Comparison of ENCODE assay signal across 14 cellular contexts in the genomic region with DNA sequence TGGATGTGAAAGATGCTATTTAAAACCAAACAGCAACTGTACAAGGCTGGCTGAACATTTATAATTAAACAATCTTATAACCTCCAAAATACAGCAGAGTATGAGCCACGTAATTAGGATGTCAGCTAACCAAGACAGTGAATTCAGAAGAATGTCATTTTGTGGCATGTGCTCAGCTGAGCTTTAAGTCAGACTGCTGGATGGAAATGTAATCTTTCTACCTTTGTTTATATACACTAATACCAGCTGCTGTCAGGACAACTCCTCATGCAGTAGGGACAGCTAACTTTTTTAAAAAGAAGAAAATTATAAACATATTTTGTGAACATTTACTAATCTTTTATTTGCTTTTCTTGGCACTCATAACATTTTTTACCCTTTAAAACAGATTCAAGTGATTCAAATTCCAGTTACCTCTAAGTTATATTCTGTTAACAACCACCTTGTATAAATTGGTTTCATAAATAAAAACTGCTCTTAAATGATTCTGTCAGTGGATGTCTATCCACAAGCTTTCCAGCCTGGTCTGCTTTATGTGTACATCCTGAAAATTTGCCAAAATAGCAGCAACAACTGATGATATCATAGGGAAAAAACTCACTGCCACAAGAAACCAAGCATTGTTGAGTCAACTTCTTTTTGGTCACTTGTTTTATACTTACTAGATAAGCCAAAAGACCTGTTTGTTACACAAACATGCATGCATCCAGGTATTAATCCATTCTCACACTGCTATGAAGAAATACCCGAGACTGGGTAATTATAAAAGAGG. TPM values are rescaled to one million over a fixed set of nuclear protein-coding genes. Genes with fewer than 3 reads are reported as not detected.
DNase-seq lines count a peak whose midpoint lies in the region; ATAC-seq and TF ChIP-seq lines count a peak whose summit lies in the region.
"Had no signal": no experiment of that assay in that cellular context is flagged by ENCODE, and none has a peak within 500 bp of the region (broad histone marks: within the 10 kb centered on the region; RNA-seq: fewer than 3 reads in every experiment).

No MANE protein-coding gene starts in this region.

- peak overlapping the region in 2 of 3 donors; percentile 16 to 47 for H3K27ac Mint-ChIP-seq in IgD-negative memory B cell
- H3K27ac Mint-ChIP-seq: B cell had no signal

- intact Hi-C loops in left lung (cut with DNase I) (no loop called here), thyroid gland (cut with DNase I) (no loop called here)

- TF ChIP-seq CTCF in AG04450 (IDR thresholded peaks at IDR 0.05; ENCODE audit: low read depth, low read length) = no peak
- no peak for TF ChIP-seq CTCF in choroid plexus epithelial cell (conservative IDR thresholded peaks at IDR 0.05; ENCODE audit: low read depth, low read length)
- no peak for TF ChIP-seq CTCF in left lung (IDR thresholded peaks at IDR 0.05)
- TF ChIP-seq CTCF in thyroid gland (IDR thresholded peaks at IDR 0.05) = no peak

- POLR2A ChIA-PET in AG04450 (lab: Yijun Ruan, JAX) = interaction anchor here (0.6 to 1.7 kb wide), 3 partner anchors 16 to 249 kb away, joined by 3 to 8 read pairs (median 5); no protein-coding TSS in a partner anchor

- TF ChIP-seq POLR2A in thyroid gland (IDR thresholded peaks at IDR 0.05) = no peak

- DNase-seq in AG04450 (ENCODE audit: low read depth, low spot score) (peak; percentile 79), choroid plexus epithelial cell (ENCODE audit: low read depth) (peak; percentile 92), left lung (no peak), thyroid gland (no peak), HUDEP-2 (lab: John Stamatoyannopoulos, UW; ENCODE audit: unreplicated experiment in 76 of 76) (no peak)
- DNase-seq: activated CD8-positive, alpha-beta memory T cell treated with anti-CD3 and anti-CD28 coated beads, Interleukin-2, amount 50 U/mL, for 4 hours; Kasumi-1; NCI-H2171 treated with DMSO at 0.1 percent for 48 hours had no signal

- ATAC-seq in left lung (peak; percentile 65), GM21576 (IDR thresholded peaks at IDR 0.05; ENCODE audit: unreplicated experiment) (no peak), GM21515 (IDR thresholded peaks at IDR 0.05; ENCODE audit: unreplicated experiment) (no peak)

- no peak overlapping the region for H3K4me3 Mint-ChIP-seq in IgD-negative memory B cell
- H3K4me3 Mint-ChIP-seq: B cell had no signal

- H3K9me3 Mint-ChIP-seq in IgD-negative memory B cell = no peaks in the 10 kb centered on the region

- no peaks in the 10 kb centered on the region for H3K27me3 Mint-ChIP-seq in IgD-negative memory B cell
- H3K27me3 Mint-ChIP-seq: B cell had no signal

- H3K4me1 ChIP-seq in left lung (peaks cover 7% of the 10 kb centered on the region in 2 donors), thyroid gland (peaks cover 0 to 6% of the 10 kb centered on the region in 2 donors)
- H3K4me1 ChIP-seq: HAP-1 had no signal

- H3K4me3 ChIP-seq in AG04450 (ENCODE audit: low read depth, low read length) = no peak overlapping the region
- H3K4me3 ChIP-seq in choroid plexus epithelial cell (ENCODE audit: low read depth, low read length) = no peak overlapping the region
- H3K4me3 ChIP-seq in left lung = no peak overlapping the region
- H3K4me3 ChIP-seq in thyroid gland (replicated peaks in 1 of 3) = no peak overlapping the region
- H3K4me3 ChIP-seq: HAP-1, thoracic aorta had no signal

- CTCF ChIA-PET in AG04450 (lab: Charles Lee) = interaction anchor here (1.5 to 2.5 kb wide), 2 partner anchors 249 to 299 kb away, joined by 8 to 14 read pairs; no protein-coding TSS in a partner anchor

- peaks cover 8% of the 10 kb centered on the region for H3K36me3 Mint-ChIP-seq in IgD-negative memory B cell

- H3K9me3 ChIP-seq in AG04450 (ENCODE audit: control insufficient read depth, insufficient read depth, low read length) = no peaks in the 10 kb centered on the region
- H3K9me3 ChIP-seq in left lung = no peaks in the 10 kb centered on the region
- no peaks in the 10 kb centered on the region for H3K9me3 ChIP-seq in thyroid gland
- H3K9me3 ChIP-seq: HAP-1, thoracic aorta had no signal

- H3K27me3 ChIP-seq in AG04450 (ENCODE audit: control insufficient read depth, insufficient read depth, low read length) (no peaks in the 10 kb centered on the region), left lung (no peaks in the 10 kb centered on the region), thyroid gland (no peaks in the 10 kb centered on the region)

- WGBS in thyroid gland, 2 donors = 45% methylated on average over 2 of the region's 2 CpGs

- peaks cover 0 to 14% of the 10 kb centered on the region in 2 donors for H3K36me3 ChIP-seq in left lung
- no peaks in the 10 kb centered on the region for H3K36me3 ChIP-seq in thyroid gland
- H3K36me3 ChIP-seq: thoracic aorta had no signal

- H3K27ac ChIP-seq in AG04450 (ENCODE audit: low read depth, low read length) (peak overlapping the region; percentile 59), left lung (peak overlapping the region; percentile 4 to 7), thyroid gland (peak overlapping the region in 1 of 3 donors; percentile 0)

- H3K4me1 Mint-ChIP-seq in IgD-negative memory B cell = peaks cover 0 to 3% (median 3%) of the 10 kb centered on the region in 3 donors

RNA-seq across cellular contexts. Expression of gene DPH5, which starts 36.1 kb away (rescaled TPM):
- polyA plus RNA-seq in AG04450 (2011; rRNA removed) (68.6 and 87.4 TPM in 2 replicates), IgD-negative memory B cell (30.5 TPM)
- polyA minus RNA-seq in AG04450 (2011; rRNA and poly(A)+ RNA removed) = 15.5 and 20.5 TPM in 2 replicates
- total RNA-seq in left lung (10 to 100 TPM; 26.9 to 27.1 TPM), thyroid gland (10 to 100 TPM; 13.8 to 32.8 (median 23.6) TPM)

Comparison
In these comparisons a context has a peak if more than half of its experiments do, and no peak if none do; other contexts are left out.
1. DNase-seq: peak in AG04450 (single experiment) and choroid plexus epithelial cell (single experiment); none in left lung (0 of 2), thyroid gland (0 of 2) and HUDEP-2 (0 of 76).